In genomic region chr11:109034341-109034696, GRCh38 we compare ENCODE assay signal across 32 cellular contexts.
A peak's percentile ranks its signal among the peaks of the same experiment; 100 is the strongest.
DNase-seq lines count a peak whose midpoint lies in the region; ATAC-seq, FAIRE-seq and TF ChIP-seq lines count a peak whose summit lies in the region.
"Had no signal": no experiment of that assay in that cellular context is flagged by ENCODE, and none has a peak within 500 bp of the region (broad histone marks: within the 10 kb centered on the region; RNA-seq: fewer than 3 reads in every experiment).

No MANE protein-coding gene starts in this region.

- no peaks in the 10 kb centered on the region for H3K36me3 Mint-ChIP-seq in astrocyte (ENCODE audit: low read depth, unreplicated experiment)
- H3K36me3 Mint-ChIP-seq: activated CD8-positive, alpha-beta memory T cell treated with anti-CD3 and anti-CD28 coated beads, Interleukin-2, amount 10 ng/mL, durations not matched to agents 7 days and 5 days; CD14-positive monocyte; T-cell had no signal

- TF ChIP-seq CTCF in astrocyte (IDR thresholded peaks at IDR 0.05; ENCODE audit: insufficient read depth, low read depth, low read length) (no peak), fibroblast of the aortic adventitia (IDR thresholded peaks at IDR 0.05; ENCODE audit: insufficient read depth, low read length) (no peak)

- ATAC-seq in HG03108 (IDR thresholded peaks at IDR 0.05; ENCODE audit: unreplicated experiment): no peak
- ATAC-seq: activated CD8-positive, alpha-beta memory T cell treated with anti-CD3 and anti-CD28 coated beads, Interleukin-2, amount 10 ng/mL, durations not matched to agents 7 days and 5 days; K562; pancreas; T-cell had no signal

- peak; percentile 39 for DNase-seq in HS-27A (ENCODE audit: low read depth)
- DNase-seq in astrocyte (ENCODE audit: low read depth): peak; percentile 88
- peak; percentile 67 for DNase-seq in fibroblast of the aortic adventitia (ENCODE audit: low read depth)
- no peak for DNase-seq in middle frontal gyrus (ENCODE audit: extremely low spot score, low spot score)
- DNase-seq in retina: no peak
- DNase-seq: activated B cell treated with CpG ODN at 0.5 μM for 24 hours; activated CD8-positive, alpha-beta memory T cell treated with anti-CD3 and anti-CD28 coated beads, Interleukin-2, amount 10 ng/mL, durations not matched to agents 7 days and 5 days; activated naive CD8-positive, alpha-beta T cell treated with anti-CD3 and anti-CD28 coated beads, Interleukin-2, amount 50 U/mL, for 24 hours; activated T-cell treated with anti-CD3 and anti-CD28 coated beads, Interleukin-2, amount 50 U/mL, for 48 hours; DND-41; endodermal cell; glutamatergic neuron; GOT3; islet precursor cell; NCI-H1105 treated with DMSO at 0.1 percent for 48 hours; NCI-H2029 treated with DMSO at 0.1 percent for 48 hours; NCI-H2227 treated with DMSO at 0.1 percent for 48 hours; pancreas; Peyer's patch; SJCRH30; stimulated activated CD4-positive, alpha-beta T cell treated with anti-CD3 and anti-CD28 coated beads, Interleukin-12 subunit alpha, Interleukin-12 subunit beta, amount 100 ng/mL, for 4 hours; stimulated activated CD4-positive, alpha-beta T cell treated with anti-CD3 and anti-CD28 coated beads, Interleukin-4, amount 100 ng/mL, for 1 hour; T-cell; transverse colon had no signal

- H3K27ac ChIP-seq in astrocyte (ENCODE audit: low read depth, low read length): peak overlapping the region; percentile 95
- H3K27ac ChIP-seq: coronary artery, pancreas, Peyer's patch, right atrium auricular region, SJCRH30, transverse colon had no signal

- no peaks in the 10 kb centered on the region for H4K20me1 ChIP-seq in astrocyte (ENCODE audit: insufficient read depth, low read length)

- peak overlapping the region; percentile 1 for H3K4me3 ChIP-seq in astrocyte (ENCODE audit: insufficient read depth, low read depth, low read length)
- H3K4me3 ChIP-seq in fibroblast of the aortic adventitia (ENCODE audit: low read depth, low read length): no peak overlapping the region
- peak overlapping the region; percentile 13 for H3K4me3 ChIP-seq in skeletal muscle satellite cell (ENCODE audit: low read length)
- H3K4me3 ChIP-seq: coronary artery, K562, pancreas, Peyer's patch, right atrium auricular region, SJCRH30, transverse colon had no signal

- peak overlapping the region; percentile 62 for H3K9ac ChIP-seq in astrocyte (ENCODE audit: low read length)
- H3K9ac ChIP-seq in skeletal muscle satellite cell (ENCODE audit: low read depth, low read length): no peak overlapping the region

- H3K9me3 Mint-ChIP-seq in astrocyte (ENCODE audit: unreplicated experiment): peaks cover 4% of the 10 kb centered on the region
- H3K9me3 Mint-ChIP-seq: activated B cell treated with CpG ODN at 0.5 μM for 24 hours; activated naive CD8-positive, alpha-beta T cell treated with anti-CD3 and anti-CD28 coated beads, Interleukin-2, amount 50 U/mL, for 24 hours; endodermal cell; nephron; T-cell had no signal

- H3K27ac Mint-ChIP-seq in astrocyte (ENCODE audit: unreplicated experiment): no peak overlapping the region
- H3K27ac Mint-ChIP-seq: activated B cell treated with CpG ODN at 0.5 μM for 24 hours; activated CD8-positive, alpha-beta memory T cell treated with anti-CD3 and anti-CD28 coated beads, Interleukin-2, amount 10 ng/mL, durations not matched to agents 7 days and 5 days; activated naive CD8-positive, alpha-beta T cell treated with anti-CD3 and anti-CD28 coated beads, Interleukin-2, amount 50 U/mL, for 24 hours; endodermal cell; T-cell had no signal

- peaks cover 15% of the 10 kb centered on the region for H3K4me1 Mint-ChIP-seq in astrocyte (ENCODE audit: low read depth, unreplicated experiment)
- H3K4me1 Mint-ChIP-seq: activated B cell treated with CpG ODN at 0.5 μM for 24 hours; activated CD8-positive, alpha-beta memory T cell treated with anti-CD3 and anti-CD28 coated beads, Interleukin-2, amount 10 ng/mL, durations not matched to agents 7 days and 5 days; CD14-positive monocyte; T-cell had no signal

- peak; percentile 93 for FAIRE-seq in astrocyte (lab: Jason Lieb, UNC)
- FAIRE-seq: GM12891, K562, pancreas had no signal

- H3K27me3 ChIP-seq in astrocyte (ENCODE audit: insufficient read depth, low read length) (no peaks in the 10 kb centered on the region), skeletal muscle satellite cell (ENCODE audit: control insufficient read depth, insufficient read depth, low read length) (no peaks in the 10 kb centered on the region)
- H3K27me3 ChIP-seq: pancreas, Peyer's patch, right atrium auricular region, SJCRH30, transverse colon had no signal

- H3K4me3 Mint-ChIP-seq in astrocyte (ENCODE audit: unreplicated experiment): no peak overlapping the region
- H3K4me3 Mint-ChIP-seq: activated B cell treated with CpG ODN at 0.5 μM for 24 hours; activated CD8-positive, alpha-beta memory T cell treated with anti-CD3 and anti-CD28 coated beads, Interleukin-2, amount 10 ng/mL, durations not matched to agents 7 days and 5 days; activated naive CD8-positive, alpha-beta T cell treated with anti-CD3 and anti-CD28 coated beads, Interleukin-2, amount 50 U/mL, for 24 hours; CD14-positive monocyte; endodermal cell; nephron; T-cell had no signal

- H3K9me3 ChIP-seq in astrocyte (ENCODE audit: insufficient read depth, low read depth, low read length) (no peaks in the 10 kb centered on the region), skeletal muscle satellite cell (replicated peaks; ENCODE audit: low read length) (no peaks in the 10 kb centered on the region)
- H3K9me3 ChIP-seq: pancreas, Peyer's patch, right atrium auricular region, SJCRH30, transverse colon had no signal

- H2AFZ ChIP-seq in astrocyte (ENCODE audit: low read depth, low read length): peak overlapping the region; percentile 10

- H3K36me3 ChIP-seq in astrocyte (ENCODE audit: insufficient read depth, low read length): no peaks in the 10 kb centered on the region
- no peaks in the 10 kb centered on the region for H3K36me3 ChIP-seq in skeletal muscle satellite cell (ENCODE audit: insufficient read depth, low read length)
- H3K36me3 ChIP-seq: pancreas, Peyer's patch, right atrium auricular region, SJCRH30, transverse colon had no signal

- H3K27me3 Mint-ChIP-seq in astrocyte (ENCODE audit: low read depth, unreplicated experiment): no peaks in the 10 kb centered on the region
- H3K27me3 Mint-ChIP-seq: activated B cell treated with CpG ODN at 0.5 μM for 24 hours had no signal

- H3K4me1 ChIP-seq in astrocyte (ENCODE audit: insufficient read depth, low read length) (peaks cover 45% of the 10 kb centered on the region), skeletal muscle satellite cell (ENCODE audit: control insufficient read depth, insufficient read depth, low read length) (peaks cover 38% of the 10 kb centered on the region)
- H3K4me1 ChIP-seq: pancreas, Peyer's patch, right atrium auricular region, SJCRH30, transverse colon had no signal

- no peaks in the 10 kb centered on the region for H3K79me2 ChIP-seq in astrocyte (ENCODE audit: insufficient read depth, low read length)

- peak overlapping the region; percentile 61 for H3K4me2 ChIP-seq in astrocyte (ENCODE audit: low read length)
- peak overlapping the region; percentile 43 for H3K4me2 ChIP-seq in skeletal muscle satellite cell (ENCODE audit: low read length)

Comparison
In these comparisons a context has a peak if more than half of its experiments do, and no peak if none do; other contexts are left out.
1. DNase-seq: peak in HS-27A (single experiment), astrocyte (single experiment) and fibroblast of the aortic adventitia (single experiment); none in middle frontal gyrus (single experiment) and retina (single experiment).